Comparison of ENCODE assay signal across 8 cellular contexts in the genomic region with DNA sequence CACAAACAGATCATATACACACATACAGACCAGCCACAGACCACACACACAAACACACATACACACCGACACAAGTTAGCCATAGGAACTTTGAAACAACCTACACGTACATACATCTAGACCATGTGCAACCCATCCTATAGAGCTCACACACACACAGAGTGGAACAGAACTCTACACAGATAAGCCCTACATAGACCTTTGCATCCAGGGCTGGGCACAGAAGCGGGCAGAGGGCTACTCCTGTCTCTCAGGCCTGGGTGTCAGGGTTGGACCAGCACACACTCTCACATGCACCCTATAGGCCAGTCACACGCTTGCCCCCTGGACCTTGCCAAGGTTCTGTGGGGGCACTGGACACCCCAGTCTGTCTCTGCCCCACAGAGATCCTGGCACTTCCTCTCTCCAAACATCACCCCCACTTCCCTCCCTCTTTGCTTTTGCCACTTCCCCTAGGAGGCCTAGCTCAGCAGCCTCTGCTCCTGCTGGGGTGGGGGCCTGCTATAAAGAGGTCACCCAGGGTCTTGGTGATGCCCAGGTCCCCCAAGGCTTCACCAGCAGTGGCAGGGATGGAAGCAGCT. TPM values are rescaled to one million over a fixed set of nuclear protein-coding genes. Genes with fewer than 3 reads are reported as not detected.
DNase-seq lines count a peak whose midpoint lies in the region; ATAC-seq and TF ChIP-seq lines count a peak whose summit lies in the region.
"Had no signal": no experiment of that assay in that cellular context is flagged by ENCODE, and none has a peak within 500 bp of the region (broad histone marks: within the 10 kb centered on the region; RNA-seq: fewer than 3 reads in every experiment).

No MANE protein-coding gene starts in this region.

- no peaks in the 10 kb centered on the region for H3K36me3 ChIP-seq in GM23248 (ENCODE audit: low read depth)
- no peaks in the 10 kb centered on the region for H3K36me3 ChIP-seq in hepatocyte (replicated peaks; ENCODE audit: insufficient read depth, low read depth)
- no peaks in the 10 kb centered on the region for H3K36me3 ChIP-seq in stomach smooth muscle (ENCODE audit: control insufficient read depth in 2 of 2, insufficient read depth in 2 of 2, low read length in 2 of 2)
- no peaks in the 10 kb centered on the region for H3K36me3 ChIP-seq in SJCRH30

- H3K4me2 ChIP-seq in GM23248 (ENCODE audit: unreplicated experiment): no peak overlapping the region
- peak overlapping the region; percentile 98 for H3K4me2 ChIP-seq in hepatocyte

- no peaks in the 10 kb centered on the region for H3K79me2 ChIP-seq in GM23248 (ENCODE audit: insufficient read depth)
- H3K79me2 ChIP-seq in hepatocyte: no peaks in the 10 kb centered on the region

- ATAC-seq in GM19351 (IDR thresholded peaks at IDR 0.05; ENCODE audit: unreplicated experiment) (no peak), HG03457 (IDR thresholded peaks at IDR 0.05; ENCODE audit: unreplicated experiment) (no peak)

- no peaks in the 10 kb centered on the region for H3K27me3 ChIP-seq in GM23248 (replicated peaks; ENCODE audit: insufficient read depth)
- H3K27me3 ChIP-seq in hepatocyte: no peaks in the 10 kb centered on the region
- H3K27me3 ChIP-seq in stomach smooth muscle (ENCODE audit: control insufficient read depth in 1 of 2, insufficient read depth in 2 of 2, low read length in 2 of 2): no peaks in the 10 kb centered on the region
- no peaks in the 10 kb centered on the region for H3K27me3 ChIP-seq in SJCRH30

- POLR2A ChIA-PET in RWPE1 (lab: Yijun Ruan, JAX; ENCODE audit: low non-redundant PET): no interaction called here

- H3K9me3 ChIP-seq in GM23248 (ENCODE audit: low read depth) (no peaks in the 10 kb centered on the region), hepatocyte (ENCODE audit: low read depth) (no peaks in the 10 kb centered on the region), stomach smooth muscle (ENCODE audit: control insufficient read depth in 2 of 2, low read length in 2 of 2) (no peaks in the 10 kb centered on the region), SJCRH30 (replicated peaks) (no peaks in the 10 kb centered on the region)

- H3K9ac ChIP-seq in GM23248 (no peak overlapping the region), stomach smooth muscle (ENCODE audit: low read length in 2 of 2) (no peak overlapping the region)

- CTCF ChIA-PET in RWPE1 (lab: Yijun Ruan, JAX): interaction anchor here (1.1 to 1.3 kb wide), 2 partner anchors 8 to 11 kb away, joined by 3 to 5 read pairs; no protein-coding TSS in a partner anchor

- in situ Hi-C loops in GM23248 (cut with MboI): no loop called here

- WGBS in GM23248 (ENCODE audit: low coverage in 1 of 2, low lambda C conversion rate in 2 of 2, missing lambda C conversion rate in 2 of 2), 2 experiments: 88 to 92% methylated on average over 4 of the region's 4 CpGs
- 86% methylated on average over 4 of the region's 4 CpGs for WGBS in hepatocyte (ENCODE audit: low lambda C conversion rate, missing lambda C conversion rate)

- H2AFZ ChIP-seq in GM23248 (peak overlapping the region; percentile 26; the same call in 1 of the 2 replicates), hepatocyte (no peak overlapping the region)

- H3F3A ChIP-seq in GM23248 (ENCODE audit: insufficient read depth): peaks cover 42% of the 10 kb centered on the region

- H3K4me3 ChIP-seq in GM23248 (no peak overlapping the region), hepatocyte (no peak overlapping the region), stomach smooth muscle (ENCODE audit: low read length in 2 of 2) (peak overlapping the region in 1 of 2 donors; percentile 15), SJCRH30 (no peak overlapping the region)

- peak overlapping the region; percentile 73 for H3K27ac ChIP-seq in GM23248
- H3K27ac ChIP-seq in RWPE1: peak overlapping the region; percentile 100
- peak overlapping the region; percentile 99 for H3K27ac ChIP-seq in hepatocyte
- peak overlapping the region; percentile 100 for H3K27ac ChIP-seq in stomach smooth muscle (ENCODE audit: low read length)
- H3K27ac ChIP-seq in SJCRH30: no peak overlapping the region

- peaks cover 29% of the 10 kb centered on the region for H3K4me1 ChIP-seq in GM23248 (ENCODE audit: insufficient read depth)
- peaks cover 69% of the 10 kb centered on the region for H3K4me1 ChIP-seq in hepatocyte (ENCODE audit: insufficient read depth)
- peaks cover 63% of the 10 kb centered on the region for H3K4me1 ChIP-seq in stomach smooth muscle (ENCODE audit: control insufficient read depth, insufficient read depth, low read length)
- H3K4me1 ChIP-seq in SJCRH30: peaks cover 46% of the 10 kb centered on the region

- H3K9me2 ChIP-seq in GM23248 (ENCODE audit: insufficient read depth): no peaks in the 10 kb centered on the region
- no peaks in the 10 kb centered on the region for H3K9me2 ChIP-seq in hepatocyte (replicated peaks; ENCODE audit: insufficient read depth)

- DNase-seq in GM23248 (peak; percentile 17), RWPE1 (ENCODE audit: low spot score) (no peak), hepatocyte (ENCODE audit: low spot score) (no peak), SJCRH30 (no peak)
- DNase-seq: activated naive CD4-positive, alpha-beta T cell treated with anti-CD3 and anti-CD28 coated beads, Interleukin-2, amount 50 U/mL, for 16 hours had no signal

- no peaks in the 10 kb centered on the region for H4K20me1 ChIP-seq in GM23248 (ENCODE audit: insufficient read depth)
- H4K20me1 ChIP-seq in hepatocyte (ENCODE audit: insufficient read depth, poor library complexity, severe bottlenecking): no peaks in the 10 kb centered on the region

- TF ChIP-seq CTCF in RWPE1 (conservative IDR thresholded peaks at IDR 0.05; ENCODE audit: low read depth): no peak
- no peak for TF ChIP-seq CTCF in hepatocyte (IDR thresholded peaks at IDR 0.05; ENCODE audit: poor library complexity)

RNA-seq across cellular contexts. Expression of a gene that starts 5.8 kb away (rescaled TPM):
- 159 and 195 TPM in 2 replicates for total RNA-seq in GM23248 (2014; rRNA removed; shearing (Covaris generic))
- polyA plus RNA-seq in GM23248 (2016; fragmentation: Nextera tagmentation; extraction: Ambion mirVana) (95.1 and 96.2 TPM in 2 replicates), hepatocyte (539 and 633 TPM in 2 replicates)
- total RNA-seq in hepatocyte: 343 and 399 TPM in 2 replicates
- total RNA-seq in SJCRH30 (2014; rRNA removed; shearing (Covaris generic)): 34.8 and 39.7 TPM in 2 replicates

RNA-seq across cellular contexts. Expression of a gene that starts 10.2 kb away (rescaled TPM):
- 17.1 TPM in 2 replicates for total RNA-seq in GM23248 (2014; rRNA removed; shearing (Covaris generic))
- polyA plus RNA-seq in GM23248 (2016; fragmentation: Nextera tagmentation; extraction: Ambion mirVana): 11.8 and 12.4 TPM in 2 replicates
- total RNA-seq in hepatocyte: 44.3 and 70.5 TPM in 2 replicates
- 113 and 128 TPM in 2 replicates for polyA plus RNA-seq in hepatocyte
- 14.1 and 19.0 TPM in 2 replicates for total RNA-seq in SJCRH30 (2014; rRNA removed; shearing (Covaris generic))

RNA-seq across cellular contexts. Expression of a gene that starts 16.1 kb away (rescaled TPM):
- 230 TPM in 2 replicates for total RNA-seq in GM23248 (2014; rRNA removed; shearing (Covaris generic))
- polyA plus RNA-seq in GM23248 (2016; fragmentation: Nextera tagmentation; extraction: Ambion mirVana) (252 TPM in 2 replicates), hepatocyte (581 and 582 TPM in 2 replicates)
- total RNA-seq in hepatocyte: 497 and 589 TPM in 2 replicates
- 55.9 and 64.6 TPM in 2 replicates for total RNA-seq in SJCRH30 (2014; rRNA removed; shearing (Covaris generic))

RNA-seq across cellular contexts. Expression of a gene that starts 16.3 kb away (rescaled TPM):
- total RNA-seq in GM23248 (2014; rRNA removed; shearing (Covaris generic)): not detected in 2 replicates
- polyA plus RNA-seq in GM23248 (2016; fragmentation: Nextera tagmentation; extraction: Ambion mirVana) (10.8 and 12.5 TPM in 2 replicates), hepatocyte (5.1 and 5.7 TPM in 2 replicates)
- not detected in 2 replicates for total RNA-seq in hepatocyte
- not detected in 2 replicates for total RNA-seq in SJCRH30 (2014; rRNA removed; shearing (Covaris generic))

RNA-seq across cellular contexts. Expression of a gene that starts 20.9 kb away (rescaled TPM):
- 8.2 and 16.9 TPM in 2 replicates for total RNA-seq in GM23248 (2014; rRNA removed; shearing (Covaris generic))
- 23.8 and 32.3 TPM in 2 replicates for polyA plus RNA-seq in GM23248 (2016; fragmentation: Nextera tagmentation; extraction: Ambion mirVana)
- total RNA-seq in hepatocyte: 8.3 and 9.3 TPM in 2 replicates
- polyA plus RNA-seq in hepatocyte: 20.4 and 25.7 TPM in 2 replicates
- total RNA-seq in SJCRH30 (2014; rRNA removed; shearing (Covaris generic)): 92.4 and 99.0 TPM in 2 replicates
